ENCODE assay signal across 8 cellular contexts in genomic region chr3:176430244-176430893, GRCh38.
DNase-seq lines count a peak whose midpoint lies in the region; ATAC-seq and TF ChIP-seq lines count a peak whose summit lies in the region.

No MANE protein-coding gene starts in this region.

- no peak overlapping the region for H3K4me3 ChIP-seq in astrocyte of the cerebellum (ENCODE audit: low read depth, low read length)

- peak overlapping the region; percentile 70 for H3K27ac ChIP-seq in C4-2B

- ATAC-seq in GM21367 (IDR thresholded peaks at IDR 0.05; ENCODE audit: unreplicated experiment) (peak; percentile 68), HG03139 (IDR thresholded peaks at IDR 0.05; ENCODE audit: unreplicated experiment) (no peak)

- TF ChIP-seq CTCF in C4-2B (conservative IDR thresholded peaks at IDR 0.05) (peak; percentile 94), astrocyte of the cerebellum (IDR thresholded peaks at IDR 0.05; ENCODE audit: low read depth, low read length, missing control alignments) (peak; percentile 63)

- DNase-seq in NCI-H2081 treated with DMSO at 0.1 percent for 48 hours (lab: John Stamatoyannopoulos, UW): peak; percentile 66
- DNase-seq in astrocyte of the cerebellum (ENCODE audit: low read depth): peak; percentile 56
- peak; percentile 18 for DNase-seq in kidney glomerular epithelial cell (lab: John Stamatoyannopoulos, UW)
- DNase-seq in NCI-H226: no peak
- no peak for DNase-seq in stimulated activated CD4-positive, alpha-beta T cell treated with anti-CD3 and anti-CD28 coated beads, Interleukin-4, amount 100 ng/mL, for 1 hour

- in situ Hi-C loops in astrocyte of the cerebellum (cut with HindIII; ENCODE audit: low sequenced_read_pairs): no loop called here

Comparison
In these comparisons a context has a peak if more than half of its experiments do, and no peak if none do; other contexts are left out.
1. DNase-seq: peak in NCI-H2081 treated with DMSO at 0.1 percent for 48 hours (single experiment), astrocyte of the cerebellum (single experiment) and kidney glomerular epithelial cell (single experiment); none in NCI-H226 (single experiment) and stimulated activated CD4-positive, alpha-beta T cell treated with anti-CD3 and anti-CD28 coated beads, Interleukin-4, amount 100 ng/mL, for 1 hour (single experiment).